In the genomic region with DNA sequence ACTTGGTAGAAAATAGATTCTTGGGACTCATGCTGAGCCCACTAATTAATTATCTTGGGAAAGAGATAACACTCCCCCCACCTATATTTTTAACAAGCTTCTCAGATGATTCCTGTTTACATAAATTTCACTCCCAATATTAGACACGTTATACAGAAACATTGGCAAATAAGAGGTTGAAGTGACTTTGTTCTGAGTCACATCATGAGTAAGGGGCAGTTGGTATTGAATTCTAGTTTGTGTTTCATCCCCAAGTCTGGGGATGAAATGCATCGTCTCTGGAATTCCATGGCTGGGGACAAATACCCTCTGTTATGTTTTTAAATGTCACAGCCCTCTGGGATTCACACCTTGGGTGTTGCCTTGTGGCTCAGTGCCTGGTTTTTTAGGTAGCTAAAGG, we compare ENCODE assay signal across 20 cellular contexts. TPM values are rescaled to one million over a fixed set of nuclear protein-coding genes. Genes with fewer than 3 reads are reported as not detected.
A peak's percentile ranks its signal among the peaks of the same experiment; 100 is the strongest.
DNase-seq lines count a peak whose midpoint lies in the region; ATAC-seq and TF ChIP-seq lines count a peak whose summit lies in the region.
"Had no signal": no experiment of that assay in that cellular context is flagged by ENCODE, and none has a peak within 500 bp of the region (broad histone marks: within the 10 kb centered on the region; RNA-seq: fewer than 3 reads in every experiment).

No MANE protein-coding gene starts in this region.

- peak; percentile 69 for DNase-seq in EL
- peak; percentile 12 for DNase-seq in RKO (ENCODE audit: low spot score)
- peak; percentile 26 for DNase-seq in choroid plexus epithelial cell (ENCODE audit: low read depth)
- no peak for DNase-seq in osteoblast (ENCODE audit: insufficient read length, low spot score, missing footprints)
- no peak for DNase-seq in activated T-helper 1 cell treated with anti-CD3 and anti-CD28 coated beads, Interleukin-12 subunit alpha, Interleukin-12 subunit beta, Interleukin-2, Interleukin-4 antibody, amounts not matched to agents 30 ng/mL and 10 ng/mL and 1 ng/mL, durations not matched to agents 14 hours and 24 hours and 36 hours (ENCODE audit: low spot score)
- DNase-seq: activated CD4-positive, alpha-beta T cell treated with anti-CD3 and anti-CD28 coated beads, Interleukin-2, amount 50 U/mL, for 4 hours; activated naive CD8-positive, alpha-beta T cell treated with anti-CD3 and anti-CD28 coated beads, Interleukin-2, amount 10 ng/mL, durations not matched to agents 7 days and 5 days; activated T-cell treated with anti-CD3 and anti-CD28 coated beads, Interleukin-2, amount 50 U/mL, for 48 hours; hippocampal formation; KG1; NCI-H1417 treated with DMSO at 0.1 percent for 48 hours; NK-92 treated with Interleukin-12 subunit alpha and Interleukin-12 subunit beta, amount 100 ng/mL, for 24 hours; spleen; stimulated activated naive CD8-positive, alpha-beta T cell treated with anti-CD3 and anti-CD28 coated beads, Interleukin-15, Interleukin-2, amounts not matched to agents 100 U/mL and 50 U/mL, for 24 hours had no signal

- no peaks in the 10 kb centered on the region for H3K4me1 Mint-ChIP-seq in activated T-helper 1 cell treated with anti-CD3 and anti-CD28 coated beads, Interleukin-12 subunit alpha, Interleukin-12 subunit beta, Interleukin-2, Interleukin-4 antibody, amounts not matched to agents 30 ng/mL and 10 ng/mL and 1 ng/mL, durations not matched to agents 14 hours and 24 hours and 36 hours (ENCODE audit: low read depth)
- H3K4me1 Mint-ChIP-seq: activated naive CD8-positive, alpha-beta T cell treated with anti-CD3 and anti-CD28 coated beads, Interleukin-2, amount 10 ng/mL, durations not matched to agents 7 days and 5 days had no signal

- H2AFZ ChIP-seq in osteoblast (ENCODE audit: low read length): no peak overlapping the region

- H3K27me3 Mint-ChIP-seq in activated T-helper 1 cell treated with anti-CD3 and anti-CD28 coated beads, Interleukin-12 subunit alpha, Interleukin-12 subunit beta, Interleukin-2, Interleukin-4 antibody, amounts not matched to agents 30 ng/mL and 10 ng/mL and 1 ng/mL, durations not matched to agents 14 hours and 24 hours and 36 hours (ENCODE audit: insufficient read depth): peaks cover 2% of the 10 kb centered on the region
- H3K27me3 Mint-ChIP-seq: activated naive CD8-positive, alpha-beta T cell treated with anti-CD3 and anti-CD28 coated beads, Interleukin-2, amount 10 ng/mL, durations not matched to agents 7 days and 5 days had no signal

- H3K9me3 ChIP-seq in osteoblast (ENCODE audit: low read depth, low read length) (no peaks in the 10 kb centered on the region), gastroesophageal sphincter (no peaks in the 10 kb centered on the region)
- H3K9me3 ChIP-seq: BE2C, vagina had no signal

- H3K4me3 Mint-ChIP-seq in activated T-helper 1 cell treated with anti-CD3 and anti-CD28 coated beads, Interleukin-12 subunit alpha, Interleukin-12 subunit beta, Interleukin-2, Interleukin-4 antibody, amounts not matched to agents 30 ng/mL and 10 ng/mL and 1 ng/mL, durations not matched to agents 14 hours and 24 hours and 36 hours: no peak overlapping the region
- H3K4me3 Mint-ChIP-seq: activated naive CD8-positive, alpha-beta T cell treated with anti-CD3 and anti-CD28 coated beads, Interleukin-2, amount 10 ng/mL, durations not matched to agents 7 days and 5 days had no signal

- H3K9me3 Mint-ChIP-seq in activated T-helper 1 cell treated with anti-CD3 and anti-CD28 coated beads, Interleukin-12 subunit alpha, Interleukin-12 subunit beta, Interleukin-2, Interleukin-4 antibody, amounts not matched to agents 30 ng/mL and 10 ng/mL and 1 ng/mL, durations not matched to agents 14 hours and 24 hours and 36 hours: peaks cover 9% of the 10 kb centered on the region
- H3K9me3 Mint-ChIP-seq: activated naive CD8-positive, alpha-beta T cell treated with anti-CD3 and anti-CD28 coated beads, Interleukin-2, amount 10 ng/mL, durations not matched to agents 7 days and 5 days had no signal

- 65 to 77% methylated on average over 2 of the region's 2 CpGs for WGBS in gastroesophageal sphincter (ENCODE audit: low coverage in 1 of 2), 2 donors

- peaks cover 99% of the 10 kb centered on the region for H3K79me2 ChIP-seq in osteoblast (ENCODE audit: insufficient read depth, low read length)

- TF ChIP-seq EP300 in gastroesophageal sphincter (IDR thresholded peaks at IDR 0.05): no peak

- H3K27ac ChIP-seq in osteoblast (ENCODE audit: low read depth, low read length) (peak overlapping the region; percentile 35), gastroesophageal sphincter (no peak overlapping the region)
- H3K27ac ChIP-seq: vagina had no signal

- H3K27me3 ChIP-seq in osteoblast (ENCODE audit: insufficient read depth, low read length): no peaks in the 10 kb centered on the region
- H3K27me3 ChIP-seq in gastroesophageal sphincter: no peaks in the 10 kb centered on the region
- H3K27me3 ChIP-seq: BE2C, spleen, vagina had no signal

- no peak for TF ChIP-seq POLR2A in gastroesophageal sphincter (IDR thresholded peaks at IDR 0.05)

- peaks cover 44% of the 10 kb centered on the region for H3K4me1 ChIP-seq in osteoblast (ENCODE audit: insufficient read depth, low read length)
- no peaks in the 10 kb centered on the region for H3K4me1 ChIP-seq in gastroesophageal sphincter
- H3K4me1 ChIP-seq: vagina had no signal

- no peak overlapping the region for H3K27ac Mint-ChIP-seq in activated T-helper 1 cell treated with anti-CD3 and anti-CD28 coated beads, Interleukin-12 subunit alpha, Interleukin-12 subunit beta, Interleukin-2, Interleukin-4 antibody, amounts not matched to agents 30 ng/mL and 10 ng/mL and 1 ng/mL, durations not matched to agents 14 hours and 24 hours and 36 hours
- H3K27ac Mint-ChIP-seq: activated naive CD8-positive, alpha-beta T cell treated with anti-CD3 and anti-CD28 coated beads, Interleukin-2, amount 10 ng/mL, durations not matched to agents 7 days and 5 days had no signal

- H3K4me3 ChIP-seq in choroid plexus epithelial cell (ENCODE audit: low read depth, low read length): no peak overlapping the region
- no peak overlapping the region for H3K4me3 ChIP-seq in osteoblast (ENCODE audit: insufficient read depth, low read length)
- H3K4me3 ChIP-seq in gastroesophageal sphincter: no peak overlapping the region
- H3K4me3 ChIP-seq: SK-N-MC, vagina had no signal

- peak overlapping the region; percentile 8 for H3K4me2 ChIP-seq in osteoblast (ENCODE audit: insufficient read depth, low read length)

- H4K20me1 ChIP-seq in osteoblast (ENCODE audit: insufficient read depth, low read length): peaks cover 62% of the 10 kb centered on the region

- H3K36me3 ChIP-seq in osteoblast (ENCODE audit: insufficient read depth, low read length) (peaks cover 15% of the 10 kb centered on the region), gastroesophageal sphincter (no peaks in the 10 kb centered on the region)
- H3K36me3 ChIP-seq: vagina had no signal

- no peak for ATAC-seq in gastroesophageal sphincter
- no peak for ATAC-seq in HG03139 (IDR thresholded peaks at IDR 0.05; ENCODE audit: unreplicated experiment)
- no peak for ATAC-seq in GM21423 (IDR thresholded peaks at IDR 0.05; ENCODE audit: unreplicated experiment)

- intact Hi-C loops in activated T-helper 1 cell treated with anti-CD3 and anti-CD28 coated beads, Interleukin-12 subunit alpha, Interleukin-12 subunit beta, Interleukin-2, Interleukin-4 antibody, amounts not matched to agents 30 ng/mL and 10 ng/mL and 1 ng/mL, durations not matched to agents 14 hours and 24 hours and 36 hours (cut with micrococcal nuclease): no loop called here

- no peak for TF ChIP-seq CTCF in choroid plexus epithelial cell (conservative IDR thresholded peaks at IDR 0.05; ENCODE audit: low read depth, low read length)
- TF ChIP-seq CTCF in osteoblast (IDR thresholded peaks at IDR 0.05; ENCODE audit: extremely low read depth, low read depth, low read length): no peak
- TF ChIP-seq CTCF in gastroesophageal sphincter (IDR thresholded peaks at IDR 0.05): no peak

- H3K36me3 Mint-ChIP-seq in activated T-helper 1 cell treated with anti-CD3 and anti-CD28 coated beads, Interleukin-12 subunit alpha, Interleukin-12 subunit beta, Interleukin-2, Interleukin-4 antibody, amounts not matched to agents 30 ng/mL and 10 ng/mL and 1 ng/mL, durations not matched to agents 14 hours and 24 hours and 36 hours (ENCODE audit: low read depth): no peaks in the 10 kb centered on the region
- H3K36me3 Mint-ChIP-seq: activated naive CD8-positive, alpha-beta T cell treated with anti-CD3 and anti-CD28 coated beads, Interleukin-2, amount 10 ng/mL, durations not matched to agents 7 days and 5 days had no signal

RNA-seq across cellular contexts. Expression of a gene that starts 41.0 kb away (rescaled TPM):
- total RNA-seq in osteoblast (242 and 272 TPM in 2 replicates), gastroesophageal sphincter (10 to 100 TPM in 1 of 4 donors, 1 to 10 TPM in 2, under 1 TPM in 1; 0.31 to 12.9 (median 5.5) TPM)
- 1.0 and 1.5 TPM in 2 replicates for total RNA-seq in activated T-helper 1 cell treated with anti-CD3 and anti-CD28 coated beads, Interleukin-12 subunit alpha, Interleukin-12 subunit beta, Interleukin-2, Interleukin-4 antibody, amounts not matched to agents 30 ng/mL and 10 ng/mL and 1 ng/mL, durations not matched to agents 14 hours and 24 hours and 36 hours

Comparison
In these comparisons a context has a peak if more than half of its experiments do, and no peak if none do; other contexts are left out.
1. DNase-seq: peak in EL (single experiment), RKO (single experiment) and choroid plexus epithelial cell (single experiment); none in osteoblast (single experiment) and activated T-helper 1 cell treated with anti-CD3 and anti-CD28 coated beads, Interleukin-12 subunit alpha, Interleukin-12 subunit beta, Interleukin-2, Interleukin-4 antibody, amounts not matched to agents 30 ng/mL and 10 ng/mL and 1 ng/mL, durations not matched to agents 14 hours and 24 hours and 36 hours (single experiment).
2. RNA of a gene that starts 41.0 kb away (total RNA-seq): 242 to 272 TPM in osteoblast; 0.31 to 12.9 TPM in gastroesophageal sphincter and 1.0 to 1.5 TPM in activated T-helper 1 cell treated with anti-CD3 and anti-CD28 coated beads, Interleukin-12 subunit alpha, Interleukin-12 subunit beta, Interleukin-2, Interleukin-4 antibody, amounts not matched to agents 30 ng/mL and 10 ng/mL and 1 ng/mL, durations not matched to agents 14 hours and 24 hours and 36 hours; every median in the first group is over 10 times any median in the second.